In the genomic region with DNA sequence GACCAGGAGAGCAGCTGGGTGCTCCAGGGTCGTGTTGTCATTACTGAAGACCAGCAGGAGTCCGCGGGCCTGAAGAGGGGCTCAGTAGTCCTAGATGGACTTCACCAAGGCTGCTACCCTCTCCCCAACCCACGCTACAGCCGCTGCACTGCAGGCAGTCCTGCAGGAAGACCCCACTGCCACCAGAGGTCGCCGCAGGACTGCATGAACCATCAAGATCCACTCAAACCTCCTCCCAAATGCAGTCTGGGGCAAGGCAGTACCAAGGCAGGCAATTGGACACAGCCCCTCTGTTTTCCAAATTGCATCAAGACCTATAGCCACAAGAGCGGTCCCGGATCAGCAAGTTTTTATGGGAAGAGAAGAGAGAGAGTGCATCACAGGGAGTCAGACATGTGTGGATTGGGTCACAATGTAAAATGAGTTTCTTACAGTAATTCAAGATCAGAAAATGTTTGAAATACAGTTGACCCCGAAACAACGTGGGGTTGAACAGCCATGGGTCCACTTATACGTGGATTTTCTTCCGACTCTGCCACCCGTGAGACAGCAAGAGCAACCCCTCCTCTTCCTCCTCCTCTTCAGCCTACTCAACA, we compare ENCODE assay signal across 8 cellular contexts. TPM values are rescaled to one million over a fixed set of nuclear protein-coding genes. Genes with fewer than 3 reads are reported as not detected.
DNase-seq lines count a peak whose midpoint lies in the region; ATAC-seq, FAIRE-seq and TF ChIP-seq lines count a peak whose summit lies in the region.

No MANE protein-coding gene starts in this region.

- H3K27ac ChIP-seq in psoas muscle: no peak overlapping the region

- no peak overlapping the region for H3K4me3 ChIP-seq in psoas muscle

- no peaks in the 10 kb centered on the region for H3K36me3 Mint-ChIP-seq in activated naive CD4-positive, alpha-beta T cell treated with anti-CD3 and anti-CD28 coated beads, Interleukin-2, amount 50 U/mL, for 72 hours

- peaks cover 0 to 31% of the 10 kb centered on the region in 2 donors for H3K36me3 ChIP-seq in psoas muscle (ENCODE audit: insufficient read depth in 1 of 2, low read depth in 1 of 2)

- no peaks in the 10 kb centered on the region for H3K9me3 ChIP-seq in psoas muscle

- ATAC-seq in SK-N-SH treated with all-trans-retinoic acid at 6 μM for 48 hours (peak; percentile 98), Right ventricle myocardium superior (ENCODE audit: poor library complexity) (peak; percentile 97), psoas muscle (peak; percentile 91 to 98 (median 93)), HG03139 (IDR thresholded peaks at IDR 0.05; ENCODE audit: unreplicated experiment) (no peak)
- ATAC-seq in activated naive CD4-positive, alpha-beta T cell treated with anti-CD3 and anti-CD28 coated beads, Interleukin-2, amount 50 U/mL, for 72 hours: peak; percentile 49 to 53

- no peaks in the 10 kb centered on the region for H3K27me3 ChIP-seq in psoas muscle (ENCODE audit: insufficient read depth in 3 of 3, low read length in 2 of 3)

- peak; percentile 76 for DNase-seq in GM10266 (ENCODE audit: extremely low spot score)
- peak; percentile 65 for DNase-seq in H54 (ENCODE audit: insufficient read length, low spot score)
- DNase-seq in M059J (ENCODE audit: low read depth): peak; percentile 69
- DNase-seq in activated naive CD4-positive, alpha-beta T cell treated with anti-CD3 and anti-CD28 coated beads, Interleukin-2, amount 50 U/mL, for 72 hours (ENCODE audit: low spot score in 2 of 2): peak; percentile 69 to 88
- peak; percentile 84 for DNase-seq in Right ventricle myocardium superior
- DNase-seq in psoas muscle: peak; percentile 80 to 88

- H3K4me1 ChIP-seq in psoas muscle: no peaks in the 10 kb centered on the region

- intact Hi-C loops in Right ventricle myocardium superior (cut with DNase I): loop anchor here (2.0 kb wide), 1 partner anchor 50 kb away; no protein-coding TSS in a partner anchor
- intact Hi-C loops in psoas muscle (cut with DNase I): loop anchor here (1.0 to 10.0 kb wide), 2 partner anchors 49 to 356 kb away; no protein-coding TSS in a partner anchor

- no peak for TF ChIP-seq POLR2A in H54 (IDR thresholded peaks at IDR 0.05; ENCODE audit: low read depth, low read length)

- WGBS in psoas muscle, 3 donors: 26 to 30% (median 29%) methylated on average over 14 of the region's 14 CpGs

- H3K9me3 Mint-ChIP-seq in activated naive CD4-positive, alpha-beta T cell treated with anti-CD3 and anti-CD28 coated beads, Interleukin-2, amount 50 U/mL, for 72 hours: no peaks in the 10 kb centered on the region

- H3K27ac Mint-ChIP-seq in activated naive CD4-positive, alpha-beta T cell treated with anti-CD3 and anti-CD28 coated beads, Interleukin-2, amount 50 U/mL, for 72 hours: no peak overlapping the region

- peak; percentile 98 for TF ChIP-seq CTCF in GM10266 (IDR thresholded peaks at IDR 0.05; ENCODE audit: control insufficient read depth, insufficient read depth, low read depth, missing control alignments)
- TF ChIP-seq CTCF in psoas muscle (IDR thresholded peaks at IDR 0.05): peak; percentile 97

- peak; percentile 62 for FAIRE-seq in H54 (lab: Jason Lieb, UNC)

TF ChIP-seq in SK-N-SH treated with all-trans-retinoic acid at 6 μM for 48 hours, 23 proteins besides CTCF, POLR2A, EP300 and RAD21:
- TF ChIP-seq ZC3H10 (CRISPR knock-in tag; IDR thresholded peaks at IDR 0.05) (no peak), TOX (CRISPR knock-in tag; IDR thresholded peaks at IDR 0.05; ENCODE audit: borderline replicate concordance) (no peak), RARB (CRISPR knock-in tag; IDR thresholded peaks at IDR 0.05) (no peak), ZNF70 (CRISPR knock-in tag; IDR thresholded peaks at IDR 0.05) (no peak), ARNTL (CRISPR knock-in tag; IDR thresholded peaks at IDR 0.05; ENCODE audit: borderline replicate concordance, low read depth) (no peak)
- TF ChIP-seq, protein P1, sequence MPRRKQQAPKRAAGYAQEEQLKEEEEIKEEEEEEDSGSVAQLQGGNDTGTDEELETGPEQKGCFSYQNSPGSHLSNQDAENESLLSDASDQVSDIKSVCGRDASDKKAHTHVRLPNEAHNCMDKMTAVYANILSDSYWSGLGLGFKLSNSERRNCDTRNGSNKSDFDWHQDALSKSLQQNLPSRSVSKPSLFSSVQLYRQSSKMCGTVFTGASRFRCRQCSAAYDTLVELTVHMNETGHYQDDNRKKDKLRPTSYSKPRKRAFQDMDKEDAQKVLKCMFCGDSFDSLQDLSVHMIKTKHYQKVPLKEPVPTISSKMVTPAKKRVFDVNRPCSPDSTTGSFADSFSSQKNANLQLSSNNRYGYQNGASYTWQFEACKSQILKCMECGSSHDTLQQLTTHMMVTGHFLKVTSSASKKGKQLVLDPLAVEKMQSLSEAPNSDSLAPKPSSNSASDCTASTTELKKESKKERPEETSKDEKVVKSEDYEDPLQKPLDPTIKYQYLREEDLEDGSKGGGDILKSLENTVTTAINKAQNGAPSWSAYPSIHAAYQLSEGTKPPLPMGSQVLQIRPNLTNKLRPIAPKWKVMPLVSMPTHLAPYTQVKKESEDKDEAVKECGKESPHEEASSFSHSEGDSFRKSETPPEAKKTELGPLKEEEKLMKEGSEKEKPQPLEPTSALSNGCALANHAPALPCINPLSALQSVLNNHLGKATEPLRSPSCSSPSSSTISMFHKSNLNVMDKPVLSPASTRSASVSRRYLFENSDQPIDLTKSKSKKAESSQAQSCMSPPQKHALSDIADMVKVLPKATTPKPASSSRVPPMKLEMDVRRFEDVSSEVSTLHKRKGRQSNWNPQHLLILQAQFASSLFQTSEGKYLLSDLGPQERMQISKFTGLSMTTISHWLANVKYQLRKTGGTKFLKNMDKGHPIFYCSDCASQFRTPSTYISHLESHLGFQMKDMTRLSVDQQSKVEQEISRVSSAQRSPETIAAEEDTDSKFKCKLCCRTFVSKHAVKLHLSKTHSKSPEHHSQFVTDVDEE (CRISPR knock-in tag; IDR thresholded peaks at IDR 0.05): no peak
- TF ChIP-seq, protein P2, sequence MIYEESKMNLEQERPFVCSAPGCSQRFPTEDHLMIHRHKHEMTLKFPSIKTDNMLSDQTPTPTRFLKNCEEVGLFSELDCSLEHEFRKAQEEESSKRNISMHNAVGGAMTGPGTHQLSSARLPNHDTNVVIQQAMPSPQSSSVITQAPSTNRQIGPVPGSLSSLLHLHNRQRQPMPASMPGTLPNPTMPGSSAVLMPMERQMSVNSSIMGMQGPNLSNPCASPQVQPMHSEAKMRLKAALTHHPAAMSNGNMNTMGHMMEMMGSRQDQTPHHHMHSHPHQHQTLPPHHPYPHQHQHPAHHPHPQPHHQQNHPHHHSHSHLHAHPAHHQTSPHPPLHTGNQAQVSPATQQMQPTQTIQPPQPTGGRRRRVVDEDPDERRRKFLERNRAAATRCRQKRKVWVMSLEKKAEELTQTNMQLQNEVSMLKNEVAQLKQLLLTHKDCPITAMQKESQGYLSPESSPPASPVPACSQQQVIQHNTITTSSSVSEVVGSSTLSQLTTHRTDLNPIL (CRISPR knock-in tag; IDR thresholded peaks at IDR 0.05; ENCODE audit: low read depth): no peak
- TF ChIP-seq, protein P3, sequence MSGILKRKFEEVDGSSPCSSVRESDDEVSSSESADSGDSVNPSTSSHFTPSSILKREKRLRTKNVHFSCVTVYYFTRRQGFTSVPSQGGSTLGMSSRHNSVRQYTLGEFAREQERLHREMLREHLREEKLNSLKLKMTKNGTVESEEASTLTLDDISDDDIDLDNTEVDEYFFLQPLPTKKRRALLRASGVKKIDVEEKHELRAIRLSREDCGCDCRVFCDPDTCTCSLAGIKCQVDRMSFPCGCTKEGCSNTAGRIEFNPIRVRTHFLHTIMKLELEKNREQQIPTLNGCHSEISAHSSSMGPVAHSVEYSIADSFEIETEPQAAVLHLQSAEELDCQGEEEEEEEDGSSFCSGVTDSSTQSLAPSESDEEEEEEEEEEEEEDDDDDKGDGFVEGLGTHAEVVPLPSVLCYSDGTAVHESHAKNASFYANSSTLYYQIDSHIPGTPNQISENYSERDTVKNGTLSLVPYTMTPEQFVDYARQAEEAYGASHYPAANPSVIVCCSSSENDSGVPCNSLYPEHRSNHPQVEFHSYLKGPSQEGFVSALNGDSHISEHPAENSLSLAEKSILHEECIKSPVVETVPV (CRISPR knock-in tag; IDR thresholded peaks at IDR 0.05): no peak

RNA-seq across cellular contexts. Expression of gene DZIP1L, which starts 46.7 kb away (rescaled TPM):
- 14.7 and 15.8 TPM in 2 replicates for total RNA-seq in M059J (2014; rRNA removed; shearing (Covaris generic))
- total RNA-seq in activated naive CD4-positive, alpha-beta T cell treated with anti-CD3 and anti-CD28 coated beads, Interleukin-2, amount 50 U/mL, for 72 hours: not detected
- total RNA-seq in Right ventricle myocardium superior (4.1 TPM), psoas muscle (1 to 10 TPM; 1.0 to 3.0 (median 1.5) TPM)
- under 1 TPM; 0.22 to 0.73 (median 0.53) TPM for polyA plus RNA-seq in psoas muscle

RNA-seq across cellular contexts. Expression of gene CLDN18, which starts 58.7 kb away (rescaled TPM):
- total RNA-seq in M059J (2014; rRNA removed; shearing (Covaris generic)): not detected in 2 replicates
- not detected for total RNA-seq in activated naive CD4-positive, alpha-beta T cell treated with anti-CD3 and anti-CD28 coated beads, Interleukin-2, amount 50 U/mL, for 72 hours
- total RNA-seq in Right ventricle myocardium superior: not detected
- total RNA-seq in psoas muscle: not detected
- polyA plus RNA-seq in psoas muscle: under 1 TPM in 1 of 3 donors, not detected in 2; 0.03 TPM
